ENCODE assay signal across 1 cellular context in the genomic region with DNA sequence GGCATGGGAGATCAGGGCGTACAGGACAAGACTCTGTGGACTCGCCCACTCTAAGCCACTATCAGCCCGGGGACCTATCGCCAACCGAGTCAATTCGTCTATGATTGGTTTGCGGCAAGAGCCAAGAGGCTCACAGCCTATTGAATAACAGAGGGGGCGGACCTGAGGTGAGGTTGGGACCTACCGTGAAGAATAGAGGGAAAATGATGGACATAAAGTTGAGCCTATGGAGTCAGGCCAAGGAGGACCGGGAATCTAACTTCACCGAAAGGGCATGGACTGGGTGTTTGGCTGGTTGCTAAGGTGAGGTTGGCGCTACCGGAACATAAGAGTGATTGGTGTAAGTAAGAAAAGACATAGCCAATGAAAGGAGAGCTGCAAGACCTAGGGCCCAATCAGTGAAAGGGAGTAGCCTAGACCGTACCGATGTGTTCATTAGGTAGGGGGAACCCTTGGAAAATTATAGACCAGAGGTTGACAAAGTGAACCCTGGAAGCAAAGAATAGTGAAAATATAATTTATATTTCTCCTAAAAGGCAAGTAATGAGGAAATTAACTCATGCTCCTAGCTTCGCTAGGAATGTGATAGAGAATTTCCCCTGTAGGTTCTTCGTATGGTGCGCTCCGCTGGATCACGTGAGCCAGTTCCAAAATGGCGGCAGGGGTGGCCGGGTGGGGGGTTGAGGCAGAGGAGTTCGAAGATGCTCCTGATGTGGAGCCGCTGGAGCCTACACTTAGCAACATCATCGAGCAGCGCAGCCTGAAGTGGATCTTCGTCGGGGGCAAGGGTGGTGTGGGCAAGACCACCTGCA.
TF ChIP-seq lines count a peak whose summit lies in the region.

A gene (plus strand): TSS at position 644 of the 812 bp plus-strand sequence. CDS start 9 bp downstream, at position 653.

TF ChIP-seq in GM12878, 131 proteins besides CTCF, POLR2A, EP300 and RAD21 (continued from another document and continues in another):
- TF ChIP-seq, protein P1, sequence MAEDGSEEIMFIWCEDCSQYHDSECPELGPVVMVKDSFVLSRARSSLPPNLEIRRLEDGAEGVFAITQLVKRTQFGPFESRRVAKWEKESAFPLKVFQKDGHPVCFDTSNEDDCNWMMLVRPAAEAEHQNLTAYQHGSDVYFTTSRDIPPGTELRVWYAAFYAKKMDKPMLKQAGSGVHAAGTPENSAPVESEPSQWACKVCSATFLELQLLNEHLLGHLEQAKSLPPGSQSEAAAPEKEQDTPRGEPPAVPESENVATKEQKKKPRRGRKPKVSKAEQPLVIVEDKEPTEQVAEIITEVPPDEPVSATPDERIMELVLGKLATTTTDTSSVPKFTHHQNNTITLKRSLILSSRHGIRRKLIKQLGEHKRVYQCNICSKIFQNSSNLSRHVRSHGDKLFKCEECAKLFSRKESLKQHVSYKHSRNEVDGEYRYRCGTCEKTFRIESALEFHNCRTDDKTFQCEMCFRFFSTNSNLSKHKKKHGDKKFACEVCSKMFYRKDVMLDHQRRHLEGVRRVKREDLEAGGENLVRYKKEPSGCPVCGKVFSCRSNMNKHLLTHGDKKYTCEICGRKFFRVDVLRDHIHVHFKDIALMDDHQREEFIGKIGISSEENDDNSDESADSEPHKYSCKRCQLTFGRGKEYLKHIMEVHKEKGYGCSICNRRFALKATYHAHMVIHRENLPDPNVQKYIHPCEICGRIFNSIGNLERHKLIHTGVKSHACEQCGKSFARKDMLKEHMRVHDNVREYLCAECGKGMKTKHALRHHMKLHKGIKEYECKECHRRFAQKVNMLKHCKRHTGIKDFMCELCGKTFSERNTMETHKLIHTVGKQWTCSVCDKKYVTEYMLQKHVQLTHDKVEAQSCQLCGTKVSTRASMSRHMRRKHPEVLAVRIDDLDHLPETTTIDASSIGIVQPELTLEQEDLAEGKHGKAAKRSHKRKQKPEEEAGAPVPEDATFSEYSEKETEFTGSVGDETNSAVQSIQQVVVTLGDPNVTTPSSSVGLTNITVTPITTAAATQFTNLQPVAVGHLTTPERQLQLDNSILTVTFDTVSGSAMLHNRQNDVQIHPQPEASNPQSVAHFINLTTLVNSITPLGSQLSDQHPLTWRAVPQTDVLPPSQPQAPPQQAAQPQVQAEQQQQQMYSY (CRISPR knock-in tag; IDR thresholded peaks at IDR 0.05): no peak
- TF ChIP-seq, protein P2, sequence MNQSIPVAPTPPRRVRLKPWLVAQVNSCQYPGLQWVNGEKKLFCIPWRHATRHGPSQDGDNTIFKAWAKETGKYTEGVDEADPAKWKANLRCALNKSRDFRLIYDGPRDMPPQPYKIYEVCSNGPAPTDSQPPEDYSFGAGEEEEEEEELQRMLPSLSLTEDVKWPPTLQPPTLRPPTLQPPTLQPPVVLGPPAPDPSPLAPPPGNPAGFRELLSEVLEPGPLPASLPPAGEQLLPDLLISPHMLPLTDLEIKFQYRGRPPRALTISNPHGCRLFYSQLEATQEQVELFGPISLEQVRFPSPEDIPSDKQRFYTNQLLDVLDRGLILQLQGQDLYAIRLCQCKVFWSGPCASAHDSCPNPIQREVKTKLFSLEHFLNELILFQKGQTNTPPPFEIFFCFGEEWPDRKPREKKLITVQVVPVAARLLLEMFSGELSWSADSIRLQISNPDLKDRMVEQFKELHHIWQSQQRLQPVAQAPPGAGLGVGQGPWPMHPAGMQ (IDR thresholded peaks at IDR 0.05; ENCODE audit: borderline replicate concordance): no peak
- TF ChIP-seq SMAD5 (IDR thresholded peaks at IDR 0.05; ENCODE audit: low read depth) (peak; percentile 60; the same call in 1 of the 2 replicates), RAD51 (IDR thresholded peaks at IDR 0.05) (peak; percentile 98), TCF7 (IDR thresholded peaks at IDR 0.05; ENCODE audit: borderline replicate concordance) (no peak), MTA3 (IDR thresholded peaks at IDR 0.05; ENCODE audit: borderline replicate concordance, low read length) (no peak), BCL11A (IDR thresholded peaks at IDR 0.05; ENCODE audit: low read depth, low read length) (no peak), SIX5 (IDR thresholded peaks at IDR 0.05; ENCODE audit: low read depth, low read length, severe bottlenecking) (peak; percentile 67), NR2C2 (IDR thresholded peaks at IDR 0.05; ENCODE audit: borderline replicate concordance, control insufficient read depth, insufficient read length, low read depth) (no peak), RFX5 (IDR thresholded peaks at IDR 0.05; ENCODE audit: low read depth, low read length) (peak; percentile 88; the same call in 1 of the 2 replicates), POLR2AphosphoS5 (IDR thresholded peaks at IDR 0.05; ENCODE audit: low read length) (peak; percentile 77), BRCA1 (IDR thresholded peaks at IDR 0.05; ENCODE audit: low read depth, low read length) (no peak), YBX1 (IDR thresholded peaks at IDR 0.05) (no peak), SIN3A (IDR thresholded peaks at IDR 0.05; ENCODE audit: low read depth, low read length) (peak; percentile 70), HDGF (IDR thresholded peaks at IDR 0.05) (peak; percentile 19; the same call in 1 of the 2 replicates), TAF1 (IDR thresholded peaks at IDR 0.05; ENCODE audit: borderline replicate concordance, low read depth, low read length) (peak; percentile 94), NBN (IDR thresholded peaks at IDR 0.05) (peak; percentile 89), HDAC6 (IDR thresholded peaks at IDR 0.05; ENCODE audit: unreplicated experiment) (no peak), ZSCAN29 (IDR thresholded peaks at IDR 0.05) (no peak)
- TF ChIP-seq, protein P3, sequence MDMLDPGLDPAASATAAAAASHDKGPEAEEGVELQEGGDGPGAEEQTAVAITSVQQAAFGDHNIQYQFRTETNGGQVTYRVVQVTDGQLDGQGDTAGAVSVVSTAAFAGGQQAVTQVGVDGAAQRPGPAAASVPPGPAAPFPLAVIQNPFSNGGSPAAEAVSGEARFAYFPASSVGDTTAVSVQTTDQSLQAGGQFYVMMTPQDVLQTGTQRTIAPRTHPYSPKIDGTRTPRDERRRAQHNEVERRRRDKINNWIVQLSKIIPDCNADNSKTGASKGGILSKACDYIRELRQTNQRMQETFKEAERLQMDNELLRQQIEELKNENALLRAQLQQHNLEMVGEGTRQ (IDR thresholded peaks at IDR 0.05; ENCODE audit: borderline replicate concordance, low read depth, low read length): peak; percentile 87
- TF ChIP-seq, protein P4, sequence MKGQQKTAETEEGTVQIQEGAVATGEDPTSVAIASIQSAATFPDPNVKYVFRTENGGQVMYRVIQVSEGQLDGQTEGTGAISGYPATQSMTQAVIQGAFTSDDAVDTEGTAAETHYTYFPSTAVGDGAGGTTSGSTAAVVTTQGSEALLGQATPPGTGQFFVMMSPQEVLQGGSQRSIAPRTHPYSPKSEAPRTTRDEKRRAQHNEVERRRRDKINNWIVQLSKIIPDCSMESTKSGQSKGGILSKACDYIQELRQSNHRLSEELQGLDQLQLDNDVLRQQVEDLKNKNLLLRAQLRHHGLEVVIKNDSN (IDR thresholded peaks at IDR 0.05; ENCODE audit: borderline replicate concordance, extremely low read length, insufficient read depth, low read depth, low read length): peak; percentile 93
- TF ChIP-seq, protein P5, sequence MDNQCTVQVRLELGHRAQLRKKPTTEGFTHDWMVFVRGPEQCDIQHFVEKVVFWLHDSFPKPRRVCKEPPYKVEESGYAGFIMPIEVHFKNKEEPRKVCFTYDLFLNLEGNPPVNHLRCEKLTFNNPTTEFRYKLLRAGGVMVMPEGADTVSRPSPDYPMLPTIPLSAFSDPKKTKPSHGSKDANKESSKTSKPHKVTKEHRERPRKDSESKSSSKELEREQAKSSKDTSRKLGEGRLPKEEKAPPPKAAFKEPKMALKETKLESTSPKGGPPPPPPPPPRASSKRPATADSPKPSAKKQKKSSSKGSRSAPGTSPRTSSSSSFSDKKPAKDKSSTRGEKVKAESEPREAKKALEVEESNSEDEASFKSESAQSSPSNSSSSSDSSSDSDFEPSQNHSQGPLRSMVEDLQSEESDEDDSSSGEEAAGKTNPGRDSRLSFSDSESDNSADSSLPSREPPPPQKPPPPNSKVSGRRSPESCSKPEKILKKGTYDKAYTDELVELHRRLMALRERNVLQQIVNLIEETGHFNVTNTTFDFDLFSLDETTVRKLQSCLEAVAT (IDR thresholded peaks at IDR 0.05): peak; percentile 70
- TF ChIP-seq, protein P6, sequence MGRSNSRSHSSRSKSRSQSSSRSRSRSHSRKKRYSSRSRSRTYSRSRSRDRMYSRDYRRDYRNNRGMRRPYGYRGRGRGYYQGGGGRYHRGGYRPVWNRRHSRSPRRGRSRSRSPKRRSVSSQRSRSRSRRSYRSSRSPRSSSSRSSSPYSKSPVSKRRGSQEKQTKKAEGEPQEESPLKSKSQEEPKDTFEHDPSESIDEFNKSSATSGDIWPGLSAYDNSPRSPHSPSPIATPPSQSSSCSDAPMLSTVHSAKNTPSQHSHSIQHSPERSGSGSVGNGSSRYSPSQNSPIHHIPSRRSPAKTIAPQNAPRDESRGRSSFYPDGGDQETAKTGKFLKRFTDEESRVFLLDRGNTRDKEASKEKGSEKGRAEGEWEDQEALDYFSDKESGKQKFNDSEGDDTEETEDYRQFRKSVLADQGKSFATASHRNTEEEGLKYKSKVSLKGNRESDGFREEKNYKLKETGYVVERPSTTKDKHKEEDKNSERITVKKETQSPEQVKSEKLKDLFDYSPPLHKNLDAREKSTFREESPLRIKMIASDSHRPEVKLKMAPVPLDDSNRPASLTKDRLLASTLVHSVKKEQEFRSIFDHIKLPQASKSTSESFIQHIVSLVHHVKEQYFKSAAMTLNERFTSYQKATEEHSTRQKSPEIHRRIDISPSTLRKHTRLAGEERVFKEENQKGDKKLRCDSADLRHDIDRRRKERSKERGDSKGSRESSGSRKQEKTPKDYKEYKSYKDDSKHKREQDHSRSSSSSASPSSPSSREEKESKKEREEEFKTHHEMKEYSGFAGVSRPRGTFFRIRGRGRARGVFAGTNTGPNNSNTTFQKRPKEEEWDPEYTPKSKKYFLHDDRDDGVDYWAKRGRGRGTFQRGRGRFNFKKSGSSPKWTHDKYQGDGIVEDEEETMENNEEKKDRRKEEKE (IDR thresholded peaks at IDR 0.05): peak; percentile 92
- TF ChIP-seq, protein P7, sequence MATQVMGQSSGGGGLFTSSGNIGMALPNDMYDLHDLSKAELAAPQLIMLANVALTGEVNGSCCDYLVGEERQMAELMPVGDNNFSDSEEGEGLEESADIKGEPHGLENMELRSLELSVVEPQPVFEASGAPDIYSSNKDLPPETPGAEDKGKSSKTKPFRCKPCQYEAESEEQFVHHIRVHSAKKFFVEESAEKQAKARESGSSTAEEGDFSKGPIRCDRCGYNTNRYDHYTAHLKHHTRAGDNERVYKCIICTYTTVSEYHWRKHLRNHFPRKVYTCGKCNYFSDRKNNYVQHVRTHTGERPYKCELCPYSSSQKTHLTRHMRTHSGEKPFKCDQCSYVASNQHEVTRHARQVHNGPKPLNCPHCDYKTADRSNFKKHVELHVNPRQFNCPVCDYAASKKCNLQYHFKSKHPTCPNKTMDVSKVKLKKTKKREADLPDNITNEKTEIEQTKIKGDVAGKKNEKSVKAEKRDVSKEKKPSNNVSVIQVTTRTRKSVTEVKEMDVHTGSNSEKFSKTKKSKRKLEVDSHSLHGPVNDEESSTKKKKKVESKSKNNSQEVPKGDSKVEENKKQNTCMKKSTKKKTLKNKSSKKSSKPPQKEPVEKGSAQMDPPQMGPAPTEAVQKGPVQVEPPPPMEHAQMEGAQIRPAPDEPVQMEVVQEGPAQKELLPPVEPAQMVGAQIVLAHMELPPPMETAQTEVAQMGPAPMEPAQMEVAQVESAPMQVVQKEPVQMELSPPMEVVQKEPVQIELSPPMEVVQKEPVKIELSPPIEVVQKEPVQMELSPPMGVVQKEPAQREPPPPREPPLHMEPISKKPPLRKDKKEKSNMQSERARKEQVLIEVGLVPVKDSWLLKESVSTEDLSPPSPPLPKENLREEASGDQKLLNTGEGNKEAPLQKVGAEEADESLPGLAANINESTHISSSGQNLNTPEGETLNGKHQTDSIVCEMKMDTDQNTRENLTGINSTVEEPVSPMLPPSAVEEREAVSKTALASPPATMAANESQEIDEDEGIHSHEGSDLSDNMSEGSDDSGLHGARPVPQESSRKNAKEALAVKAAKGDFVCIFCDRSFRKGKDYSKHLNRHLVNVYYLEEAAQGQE (IDR thresholded peaks at IDR 0.05; ENCODE audit: low read depth, low read length): 0 out of 2 replicates have a peak, but pooled peaks have one; percentile 17
- TF ChIP-seq, protein P8, sequence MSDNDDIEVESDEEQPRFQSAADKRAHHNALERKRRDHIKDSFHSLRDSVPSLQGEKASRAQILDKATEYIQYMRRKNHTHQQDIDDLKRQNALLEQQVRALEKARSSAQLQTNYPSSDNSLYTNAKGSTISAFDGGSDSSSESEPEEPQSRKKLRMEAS (IDR thresholded peaks at IDR 0.05; ENCODE audit: low read depth, low read length): no peak; the same call in 1 of the 2 replicates
- TF ChIP-seq, protein P9, sequence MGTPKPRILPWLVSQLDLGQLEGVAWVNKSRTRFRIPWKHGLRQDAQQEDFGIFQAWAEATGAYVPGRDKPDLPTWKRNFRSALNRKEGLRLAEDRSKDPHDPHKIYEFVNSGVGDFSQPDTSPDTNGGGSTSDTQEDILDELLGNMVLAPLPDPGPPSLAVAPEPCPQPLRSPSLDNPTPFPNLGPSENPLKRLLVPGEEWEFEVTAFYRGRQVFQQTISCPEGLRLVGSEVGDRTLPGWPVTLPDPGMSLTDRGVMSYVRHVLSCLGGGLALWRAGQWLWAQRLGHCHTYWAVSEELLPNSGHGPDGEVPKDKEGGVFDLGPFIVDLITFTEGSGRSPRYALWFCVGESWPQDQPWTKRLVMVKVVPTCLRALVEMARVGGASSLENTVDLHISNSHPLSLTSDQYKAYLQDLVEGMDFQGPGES (IDR thresholded peaks at IDR 0.05): peak; percentile 82
- TF ChIP-seq, protein P10, sequence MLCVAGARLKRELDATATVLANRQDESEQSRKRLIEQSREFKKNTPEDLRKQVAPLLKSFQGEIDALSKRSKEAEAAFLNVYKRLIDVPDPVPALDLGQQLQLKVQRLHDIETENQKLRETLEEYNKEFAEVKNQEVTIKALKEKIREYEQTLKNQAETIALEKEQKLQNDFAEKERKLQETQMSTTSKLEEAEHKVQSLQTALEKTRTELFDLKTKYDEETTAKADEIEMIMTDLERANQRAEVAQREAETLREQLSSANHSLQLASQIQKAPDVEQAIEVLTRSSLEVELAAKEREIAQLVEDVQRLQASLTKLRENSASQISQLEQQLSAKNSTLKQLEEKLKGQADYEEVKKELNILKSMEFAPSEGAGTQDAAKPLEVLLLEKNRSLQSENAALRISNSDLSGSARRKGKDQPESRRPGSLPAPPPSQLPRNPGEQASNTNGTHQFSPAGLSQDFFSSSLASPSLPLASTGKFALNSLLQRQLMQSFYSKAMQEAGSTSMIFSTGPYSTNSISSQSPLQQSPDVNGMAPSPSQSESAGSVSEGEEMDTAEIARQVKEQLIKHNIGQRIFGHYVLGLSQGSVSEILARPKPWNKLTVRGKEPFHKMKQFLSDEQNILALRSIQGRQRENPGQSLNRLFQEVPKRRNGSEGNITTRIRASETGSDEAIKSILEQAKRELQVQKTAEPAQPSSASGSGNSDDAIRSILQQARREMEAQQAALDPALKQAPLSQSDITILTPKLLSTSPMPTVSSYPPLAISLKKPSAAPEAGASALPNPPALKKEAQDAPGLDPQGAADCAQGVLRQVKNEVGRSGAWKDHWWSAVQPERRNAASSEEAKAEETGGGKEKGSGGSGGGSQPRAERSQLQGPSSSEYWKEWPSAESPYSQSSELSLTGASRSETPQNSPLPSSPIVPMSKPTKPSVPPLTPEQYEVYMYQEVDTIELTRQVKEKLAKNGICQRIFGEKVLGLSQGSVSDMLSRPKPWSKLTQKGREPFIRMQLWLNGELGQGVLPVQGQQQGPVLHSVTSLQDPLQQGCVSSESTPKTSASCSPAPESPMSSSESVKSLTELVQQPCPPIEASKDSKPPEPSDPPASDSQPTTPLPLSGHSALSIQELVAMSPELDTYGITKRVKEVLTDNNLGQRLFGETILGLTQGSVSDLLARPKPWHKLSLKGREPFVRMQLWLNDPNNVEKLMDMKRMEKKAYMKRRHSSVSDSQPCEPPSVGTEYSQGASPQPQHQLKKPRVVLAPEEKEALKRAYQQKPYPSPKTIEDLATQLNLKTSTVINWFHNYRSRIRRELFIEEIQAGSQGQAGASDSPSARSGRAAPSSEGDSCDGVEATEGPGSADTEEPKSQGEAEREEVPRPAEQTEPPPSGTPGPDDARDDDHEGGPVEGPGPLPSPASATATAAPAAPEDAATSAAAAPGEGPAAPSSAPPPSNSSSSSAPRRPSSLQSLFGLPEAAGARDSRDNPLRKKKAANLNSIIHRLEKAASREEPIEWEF (IDR thresholded peaks at IDR 0.05; ENCODE audit: insufficient replicate concordance, low read depth, low read length): no peak
